ENCODE assay signal across 16 cellular contexts in the genomic region with DNA sequence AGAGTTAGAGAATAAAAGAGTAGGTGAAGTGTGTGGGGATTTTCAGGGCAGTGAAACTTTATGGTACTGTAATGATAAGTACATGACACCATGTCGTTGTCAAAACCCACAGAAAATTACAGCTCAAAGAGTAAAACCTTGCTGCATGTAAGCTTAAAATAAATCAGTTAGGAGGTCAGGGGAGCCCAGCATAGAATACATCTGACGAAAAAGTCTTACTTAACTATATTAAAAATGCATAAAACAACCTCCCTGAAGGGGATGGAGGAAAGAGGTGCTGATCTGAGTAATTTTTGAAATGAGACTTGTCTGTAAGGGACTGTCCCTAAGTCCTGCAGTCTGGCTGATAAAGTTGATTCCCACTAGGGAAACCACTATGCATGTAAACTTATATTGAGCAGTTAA.
DNase-seq lines count a peak whose midpoint lies in the region; ATAC-seq, FAIRE-seq and TF ChIP-seq lines count a peak whose summit lies in the region.
"Had no signal": no experiment of that assay in that cellular context is flagged by ENCODE, and none has a peak within 500 bp of the region (broad histone marks: within the 10 kb centered on the region; RNA-seq: fewer than 3 reads in every experiment).

No MANE protein-coding gene starts in this region.

- CTCF ChIA-PET in HEK293T (lab: Yijun Ruan, JAX): interaction anchor here (0.6 kb wide), 1 partner anchor 358 kb away, joined by 3 read pairs; no protein-coding TSS in a partner anchor

- peak overlapping the region; percentile 65 for H3K27ac ChIP-seq in epithelial cell of prostate
- H3K27ac ChIP-seq: HL-60, tibial artery had no signal

- no peak for TF ChIP-seq CTCF in GM10266 (IDR thresholded peaks at IDR 0.05; ENCODE audit: control insufficient read depth, insufficient read depth, low read depth, missing control alignments)

- peak; percentile 9 for DNase-seq in GM10266 (ENCODE audit: extremely low spot score)
- DNase-seq in epithelial cell of prostate (ENCODE audit: low read depth, low spot score): no peak
- DNase-seq in HEK293T (ENCODE audit: extremely low spot score): no peak
- DNase-seq in GM19239 (ENCODE audit: insufficient read length, low spot score): no peak
- DNase-seq in D341Med (ENCODE audit: low spot score): no peak
- DNase-seq: Calu3; effector memory CD8-positive, alpha-beta T cell; hippocampal formation; naive thymus-derived CD4-positive, alpha-beta T cell; NCI-H2029 treated with DMSO at 0.1 percent for 48 hours; NCI-H446 treated with DMSO at 0.1 percent for 48 hours; Right ventricle myocardium superior; tibial artery had no signal

- POLR2A ChIA-PET in HEK293T (lab: Yijun Ruan, JAX): interaction anchor here (1.4 kb wide), 1 partner anchor 991 kb away, joined by 3 read pairs; a partner anchor contains a TSS

- no peak for FAIRE-seq in GM19239 (lab: Jason Lieb, UNC)

- ATAC-seq in GM18520 (IDR thresholded peaks at IDR 0.05; ENCODE audit: unreplicated experiment): peak; percentile 69
- ATAC-seq in HG02870 (IDR thresholded peaks at IDR 0.05; ENCODE audit: unreplicated experiment): peak; percentile 82
- ATAC-seq: effector memory CD8-positive, alpha-beta T cell; naive thymus-derived CD4-positive, alpha-beta T cell had no signal

TF ChIP-seq in HEK293T, 16 proteins besides CTCF, POLR2A, EP300 and RAD21:
- TF ChIP-seq L3MBTL2 (conservative IDR thresholded peaks at IDR 0.05) (no peak), SUZ12 (IDR thresholded peaks at IDR 0.05) (no peak), FOXA1 (IDR thresholded peaks at IDR 0.05) (no peak), ARNT (IDR thresholded peaks at IDR 0.05) (no peak), NFRKB (IDR thresholded peaks at IDR 0.05) (no peak), FOXK2 (IDR thresholded peaks at IDR 0.05) (no peak), ELF4 (IDR thresholded peaks at IDR 0.05) (no peak), ZNF384 (IDR thresholded peaks at IDR 0.05) (no peak), SP1 (IDR thresholded peaks at IDR 0.05) (no peak), TARDBP (IDR thresholded peaks at IDR 0.05) (no peak)
- TF ChIP-seq, protein P1, sequence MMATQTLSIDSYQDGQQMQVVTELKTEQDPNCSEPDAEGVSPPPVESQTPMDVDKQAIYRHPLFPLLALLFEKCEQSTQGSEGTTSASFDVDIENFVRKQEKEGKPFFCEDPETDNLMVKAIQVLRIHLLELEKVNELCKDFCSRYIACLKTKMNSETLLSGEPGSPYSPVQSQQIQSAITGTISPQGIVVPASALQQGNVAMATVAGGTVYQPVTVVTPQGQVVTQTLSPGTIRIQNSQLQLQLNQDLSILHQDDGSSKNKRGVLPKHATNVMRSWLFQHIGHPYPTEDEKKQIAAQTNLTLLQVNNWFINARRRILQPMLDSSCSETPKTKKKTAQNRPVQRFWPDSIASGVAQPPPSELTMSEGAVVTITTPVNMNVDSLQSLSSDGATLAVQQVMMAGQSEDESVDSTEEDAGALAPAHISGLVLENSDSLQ (IDR thresholded peaks at IDR 0.05): no peak
